In the genomic region with DNA sequence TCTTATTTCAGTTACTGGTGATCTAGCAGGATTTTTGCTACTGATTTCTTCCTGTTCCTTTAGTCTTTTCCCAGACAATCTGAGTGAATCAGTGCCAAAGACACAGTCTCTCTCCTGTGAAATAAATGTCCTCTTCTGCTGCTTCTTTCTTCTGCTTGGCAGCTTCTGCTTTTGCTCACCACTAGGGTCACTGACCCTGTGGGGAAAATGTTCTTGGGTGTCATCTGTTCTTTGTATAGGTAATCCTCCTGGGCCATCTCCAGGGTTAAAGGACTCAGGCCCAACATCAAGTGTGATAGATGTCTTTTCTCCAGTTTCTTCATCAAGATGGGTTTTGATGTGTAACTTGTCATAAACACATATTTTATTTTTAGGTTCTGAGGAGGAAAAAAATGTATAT, we compare ENCODE assay signal across 15 cellular contexts. TPM values are rescaled to one million over a fixed set of nuclear protein-coding genes. Genes with fewer than 3 reads are reported as not detected.
DNase-seq lines count a peak whose midpoint lies in the region; ATAC-seq and TF ChIP-seq lines count a peak whose summit lies in the region.
"Had no signal": no experiment of that assay in that cellular context is flagged by ENCODE, and none has a peak within 500 bp of the region (broad histone marks: within the 10 kb centered on the region; RNA-seq: fewer than 3 reads in every experiment).

No MANE protein-coding gene starts in this region.

- no peaks in the 10 kb centered on the region for H3K27me3 Mint-ChIP-seq in activated naive CD4-positive, alpha-beta T cell treated with anti-CD3 and anti-CD28 coated beads, Interleukin-2, amount 50 U/mL, for 24 hours
- H3K27me3 Mint-ChIP-seq in activated naive CD4-positive, alpha-beta T cell treated with anti-CD3 and anti-CD28 coated beads for 36 hours (ENCODE audit: low read depth): no peaks in the 10 kb centered on the region
- H3K27me3 Mint-ChIP-seq: CD4-positive, CD25-positive, alpha-beta regulatory T cell had no signal

- H3K4me3 Mint-ChIP-seq in activated naive CD4-positive, alpha-beta T cell treated with anti-CD3 and anti-CD28 coated beads, Interleukin-2, amount 50 U/mL, for 24 hours: no peak overlapping the region
- H3K4me3 Mint-ChIP-seq in activated naive CD4-positive, alpha-beta T cell treated with anti-CD3 and anti-CD28 coated beads for 36 hours: no peak overlapping the region
- H3K4me3 Mint-ChIP-seq: CD4-positive, CD25-positive, alpha-beta regulatory T cell had no signal

- TF ChIP-seq CTCF in fibroblast of villous mesenchyme (IDR thresholded peaks at IDR 0.05; ENCODE audit: insufficient read depth, low read depth, low read length): no peak

- H3K27ac Mint-ChIP-seq in activated naive CD4-positive, alpha-beta T cell treated with anti-CD3 and anti-CD28 coated beads, Interleukin-2, amount 50 U/mL, for 24 hours: peak overlapping the region; percentile 25
- H3K27ac Mint-ChIP-seq in activated naive CD4-positive, alpha-beta T cell treated with anti-CD3 and anti-CD28 coated beads for 36 hours: no peak overlapping the region

- no peak overlapping the region for H3K27ac ChIP-seq in SJCRH30

- no peak for ATAC-seq in GM21619 (IDR thresholded peaks at IDR 0.05; ENCODE audit: unreplicated experiment)
- ATAC-seq: PC-3 had no signal

- peaks cover 30% of the 10 kb centered on the region for H3K4me1 Mint-ChIP-seq in activated naive CD4-positive, alpha-beta T cell treated with anti-CD3 and anti-CD28 coated beads, Interleukin-2, amount 50 U/mL, for 24 hours
- H3K4me1 Mint-ChIP-seq in activated naive CD4-positive, alpha-beta T cell treated with anti-CD3 and anti-CD28 coated beads for 36 hours (ENCODE audit: low read depth): peaks cover 24% of the 10 kb centered on the region

- no peaks in the 10 kb centered on the region for H3K9me3 Mint-ChIP-seq in activated naive CD4-positive, alpha-beta T cell treated with anti-CD3 and anti-CD28 coated beads, Interleukin-2, amount 50 U/mL, for 24 hours
- no peaks in the 10 kb centered on the region for H3K9me3 Mint-ChIP-seq in activated naive CD4-positive, alpha-beta T cell treated with anti-CD3 and anti-CD28 coated beads for 36 hours

- no peak for DNase-seq in activated naive CD4-positive, alpha-beta T cell treated with anti-CD3 and anti-CD28 coated beads for 36 hours
- DNase-seq in RKO (ENCODE audit: low spot score): peak; percentile 29
- peak; percentile 5 for DNase-seq in fibroblast of villous mesenchyme (ENCODE audit: low read depth)
- DNase-seq in NCI-H2227 (lab: John Stamatoyannopoulos, UW; ENCODE audit: unreplicated experiment): no peak
- DNase-seq in SJCRH30: no peak
- DNase-seq: CD4-positive, CD25-positive, alpha-beta regulatory T cell; DMS53; GOT3; NCI-H1105; NCI-H187; NCI-H69; PC-3; SW 1271 had no signal

- H3K4me1 ChIP-seq in SJCRH30: no peaks in the 10 kb centered on the region

- no peaks in the 10 kb centered on the region for H3K9me3 ChIP-seq in SJCRH30 (replicated peaks)

- H3K36me3 ChIP-seq in SJCRH30: peaks cover 33% of the 10 kb centered on the region

- H3K36me3 Mint-ChIP-seq in activated naive CD4-positive, alpha-beta T cell treated with anti-CD3 and anti-CD28 coated beads, Interleukin-2, amount 50 U/mL, for 24 hours: peaks cover 10% of the 10 kb centered on the region
- peaks cover 34% of the 10 kb centered on the region for H3K36me3 Mint-ChIP-seq in activated naive CD4-positive, alpha-beta T cell treated with anti-CD3 and anti-CD28 coated beads for 36 hours (ENCODE audit: low read depth)

- intact Hi-C loops in activated naive CD4-positive, alpha-beta T cell treated with anti-CD3 and anti-CD28 coated beads for 36 hours (cut with micrococcal nuclease): no loop called here

- CTCF ChIA-PET in activated naive CD4-positive, alpha-beta T cell treated with anti-CD3 and anti-CD28 coated beads for 36 hours (lab: Charles Lee): no interaction called here

- H3K4me3 ChIP-seq in fibroblast of villous mesenchyme (ENCODE audit: low read depth, low read length) (no peak overlapping the region), SJCRH30 (no peak overlapping the region)

- no peaks in the 10 kb centered on the region for H3K27me3 ChIP-seq in SJCRH30

RNA-seq across cellular contexts. Expression of gene PALB2, which starts 5.2 kb away (rescaled TPM):
- 10 to 100 TPM; 17.8 to 18.1 TPM for total RNA-seq in activated naive CD4-positive, alpha-beta T cell treated with anti-CD3 and anti-CD28 coated beads for 36 hours
- 18.0 and 22.0 TPM in 2 replicates for total RNA-seq in fibroblast of villous mesenchyme
- 21.9 and 25.9 TPM in 2 replicates for total RNA-seq in SJCRH30 (2014; rRNA removed; shearing (Covaris generic))

RNA-seq across cellular contexts. Expression of gene DCTN5, which starts 5.3 kb away (rescaled TPM):
- 10 to 100 TPM; 57.5 to 60.7 TPM for total RNA-seq in activated naive CD4-positive, alpha-beta T cell treated with anti-CD3 and anti-CD28 coated beads for 36 hours
- 31.9 and 47.1 TPM in 2 replicates for total RNA-seq in fibroblast of villous mesenchyme
- total RNA-seq in SJCRH30 (2014; rRNA removed; shearing (Covaris generic)): 65.3 and 74.1 TPM in 2 replicates

RNA-seq across cellular contexts. Expression of gene NDUFAB1, which starts 39.8 kb away (rescaled TPM):
- 100 to 1,000 TPM; 163 to 170 TPM for total RNA-seq in activated naive CD4-positive, alpha-beta T cell treated with anti-CD3 and anti-CD28 coated beads for 36 hours
- total RNA-seq in fibroblast of villous mesenchyme: 78.9 and 98.4 TPM in 2 replicates
- 158 and 165 TPM in 2 replicates for total RNA-seq in SJCRH30 (2014; rRNA removed; shearing (Covaris generic))

RNA-seq across cellular contexts. Expression of gene PLK1, which starts 42.7 kb away (rescaled TPM):
- total RNA-seq in activated naive CD4-positive, alpha-beta T cell treated with anti-CD3 and anti-CD28 coated beads for 36 hours: 10 to 100 TPM; 91.8 to 98.0 TPM
- 12.6 and 24.6 TPM in 2 replicates for total RNA-seq in fibroblast of villous mesenchyme
- total RNA-seq in SJCRH30 (2014; rRNA removed; shearing (Covaris generic)): 59.3 and 62.4 TPM in 2 replicates

Comparison
In these comparisons a context has a peak if more than half of its experiments do, and no peak if none do; other contexts are left out.
1. DNase-seq: peak in RKO (single experiment) and fibroblast of villous mesenchyme (single experiment); none in activated naive CD4-positive, alpha-beta T cell treated with anti-CD3 and anti-CD28 coated beads for 36 hours (single experiment), NCI-H2227 (single experiment) and SJCRH30 (0 of 2).